In the genomic region with DNA sequence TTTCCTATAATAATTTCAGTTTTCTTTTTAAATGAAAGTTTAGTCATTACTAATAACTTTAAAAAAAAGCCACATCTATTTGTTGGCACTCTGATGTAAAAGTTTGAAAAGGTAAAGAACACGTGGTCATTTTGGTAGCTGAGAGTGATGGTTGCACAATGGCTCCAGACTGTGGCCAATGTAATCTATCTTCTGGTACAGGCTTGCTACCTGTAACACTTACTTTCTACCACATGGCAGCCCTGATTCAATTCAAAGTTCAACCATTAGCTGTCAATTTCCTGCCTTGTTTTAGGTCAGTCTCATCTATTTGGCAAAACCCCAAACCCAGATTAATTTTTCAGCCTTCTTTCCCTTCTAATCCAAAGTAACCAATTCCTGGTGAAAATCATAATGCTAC, we compare ENCODE assay signal across 19 cellular contexts.
A peak's percentile ranks its signal among the peaks of the same experiment; 100 is the strongest.
DNase-seq lines count a peak whose midpoint lies in the region; ATAC-seq, FAIRE-seq and TF ChIP-seq lines count a peak whose summit lies in the region.
"Had no signal": no experiment of that assay in that cellular context is flagged by ENCODE, and none has a peak within 500 bp of the region (broad histone marks: within the 10 kb centered on the region; RNA-seq: fewer than 3 reads in every experiment).

No MANE protein-coding gene starts in this region.

- H3K4me1 ChIP-seq in endodermal cell (ENCODE audit: control insufficient read depth, insufficient read depth, low read length) = peaks cover 1% of the 10 kb centered on the region
- no peaks in the 10 kb centered on the region for H3K4me1 ChIP-seq in vagina
- H3K4me1 ChIP-seq in kidney (ENCODE audit: control insufficient read depth in 1 of 2, insufficient read depth in 1 of 2, low read depth in 1 of 2, low read length in 2 of 2) = no peaks in the 10 kb centered on the region
- H3K4me1 ChIP-seq: SJCRH30 had no signal

- no peak overlapping the region for H3K9ac ChIP-seq in SK-N-MC (ENCODE audit: insufficient read length)
- no peak overlapping the region for H3K9ac ChIP-seq in endodermal cell (ENCODE audit: extremely low read depth, low read length, poor library complexity, severe bottlenecking)
- H3K9ac ChIP-seq in kidney (ENCODE audit: low read length in 2 of 2) = no peak overlapping the region

- no peak for ATAC-seq in GM19395 (IDR thresholded peaks at IDR 0.05; ENCODE audit: unreplicated experiment)

- no peak for FAIRE-seq in kidney (lab: Jason Lieb, UNC)
- FAIRE-seq: H54 had no signal

- H3K9me3 Mint-ChIP-seq in endodermal cell (no peaks in the 10 kb centered on the region), immature natural killer cell (peaks cover 0 to 20% (median 9%) of the 10 kb centered on the region in 6 donors)
- H3K9me3 Mint-ChIP-seq: CD14-positive monocyte had no signal

- H3K4me3 Mint-ChIP-seq in endodermal cell = no peak overlapping the region
- H3K4me3 Mint-ChIP-seq in immature natural killer cell = no peak overlapping the region
- H3K4me3 Mint-ChIP-seq: CD14-positive monocyte had no signal

- DNase-seq in EL = peak; percentile 11
- no peak for DNase-seq in SK-N-MC (ENCODE audit: low read depth, low spot score)
- no peak for DNase-seq in endodermal cell
- peak; percentile 39 for DNase-seq in kidney tubule cell (ENCODE audit: low spot score)
- no peak for DNase-seq in vagina (ENCODE audit: extremely low spot score in 2 of 2)
- DNase-seq in immature natural killer cell = no peak
- no peak for DNase-seq in kidney
- DNase-seq: GF-D8, Kasumi-1, MG63, NCI-H1048, NCI-H1417 treated with DMSO at 0.1 percent for 48 hours, NCI-H187, NCI-H69, PC-9, SJCRH30 had no signal

- H3K4me1 Mint-ChIP-seq in endodermal cell (peaks cover 8% of the 10 kb centered on the region), immature natural killer cell (no peaks in the 10 kb centered on the region)
- H3K4me1 Mint-ChIP-seq: CD14-positive monocyte had no signal

- H3K4me3 ChIP-seq in SK-N-MC = peak overlapping the region; percentile 7; the same call in 1 of the 2 replicates
- no peak overlapping the region for H3K4me3 ChIP-seq in endodermal cell (ENCODE audit: low read length)
- H3K4me3 ChIP-seq in vagina = no peak overlapping the region
- H3K4me3 ChIP-seq in kidney (ENCODE audit: low read length in 2 of 2) = no peak overlapping the region
- H3K4me3 ChIP-seq: MG63, PC-9, SJCRH30 had no signal

- H3K27me3 Mint-ChIP-seq in endodermal cell (ENCODE audit: insufficient read depth) = no peaks in the 10 kb centered on the region
- H3K27me3 Mint-ChIP-seq in immature natural killer cell (ENCODE audit: low read depth in 3 of 3) = no peaks in the 10 kb centered on the region

- TF ChIP-seq POLR2A in vagina (IDR thresholded peaks at IDR 0.05) = no peak

- no peaks in the 10 kb centered on the region for H3K36me3 Mint-ChIP-seq in endodermal cell (ENCODE audit: low read depth)
- H3K36me3 Mint-ChIP-seq in immature natural killer cell = no peaks in the 10 kb centered on the region
- H3K36me3 Mint-ChIP-seq: CD14-positive monocyte had no signal

- H3K27ac Mint-ChIP-seq in endodermal cell (no peak overlapping the region), immature natural killer cell (no peak overlapping the region)
- H3K27ac Mint-ChIP-seq: CD14-positive monocyte had no signal

- no peaks in the 10 kb centered on the region for H3K36me3 ChIP-seq in SK-N-MC (ENCODE audit: insufficient read depth, low read length)
- no peaks in the 10 kb centered on the region for H3K36me3 ChIP-seq in endodermal cell (ENCODE audit: control insufficient read depth, insufficient read depth, low read length)
- H3K36me3 ChIP-seq in vagina = no peaks in the 10 kb centered on the region
- no peaks in the 10 kb centered on the region for H3K36me3 ChIP-seq in kidney (ENCODE audit: control insufficient read depth in 1 of 2, insufficient read depth in 2 of 2, low read length in 2 of 2)
- H3K36me3 ChIP-seq: MG63, SJCRH30 had no signal

- intact Hi-C loops in vagina (cut with DNase I) (no loop called here), kidney (cut with DNase I) (no loop called here)

- TF ChIP-seq CTCF in endodermal cell (conservative IDR thresholded peaks at IDR 0.05) (peak; percentile 43), vagina (IDR thresholded peaks at IDR 0.05) (no peak), kidney (IDR thresholded peaks at IDR 0.05; ENCODE audit: borderline replicate concordance, extremely low read depth, insufficient read depth) (no peak)

- H3K27me3 ChIP-seq in endodermal cell (ENCODE audit: control insufficient read depth, insufficient read depth, low read length, poor library complexity, severe bottlenecking) (no peaks in the 10 kb centered on the region), vagina (no peaks in the 10 kb centered on the region)
- H3K27me3 ChIP-seq: MG63, SJCRH30 had no signal

- 81 to 100% methylated on average over 1 of the region's 1 CpG for WGBS in endodermal cell (ENCODE audit: insufficient coverage in 1 of 2, insufficient read length in 1 of 2), 2 experiments

- no peaks in the 10 kb centered on the region for H3K9me3 ChIP-seq in SK-N-MC (ENCODE audit: low read depth, low read length)
- H3K9me3 ChIP-seq in endodermal cell (ENCODE audit: control insufficient read depth, low read length) = no peaks in the 10 kb centered on the region
- H3K9me3 ChIP-seq in vagina = no peaks in the 10 kb centered on the region
- H3K9me3 ChIP-seq in kidney (ENCODE audit: control insufficient read depth in 1 of 2, low read length in 2 of 2) = no peaks in the 10 kb centered on the region
- H3K9me3 ChIP-seq: MG63, SJCRH30 had no signal

- H3K27ac ChIP-seq in SK-N-MC (peak overlapping the region; percentile 5; the same call in 1 of the 2 replicates), endodermal cell (ENCODE audit: low read depth, low read length) (no peak overlapping the region), vagina (no peak overlapping the region), kidney (ENCODE audit: low read depth in 2 of 2, low read length in 2 of 2) (no peak overlapping the region)
- H3K27ac ChIP-seq: PC-9, SJCRH30 had no signal

Comparison
In these comparisons a context has a peak if more than half of its experiments do, and no peak if none do; other contexts are left out.
1. DNase-seq: peak in EL (single experiment) and kidney tubule cell (single experiment); none in SK-N-MC (single experiment), endodermal cell (single experiment), vagina (0 of 2), immature natural killer cell (0 of 3) and kidney (single experiment).